ENCODE assay signal across 9 cellular contexts in genomic region chr9:131419029-131419614, GRCh38. TPM values are rescaled to one million over a fixed set of nuclear protein-coding genes. Genes with fewer than 3 reads are reported as not detected.
DNase-seq lines count a peak whose midpoint lies in the region; ATAC-seq lines count a peak whose summit lies in the region.
"Had no signal": no experiment of that assay in that cellular context is flagged by ENCODE, and none has a peak within 500 bp of the region (broad histone marks: within the 10 kb centered on the region; RNA-seq: fewer than 3 reads in every experiment).

No MANE protein-coding gene starts in this region.

- no peak overlapping the region for H3K9ac ChIP-seq in subcutaneous abdominal adipose tissue (ENCODE audit: low read length in 5 of 5)

- no peaks in the 10 kb centered on the region for H3K27me3 Mint-ChIP-seq in activated T-cell treated with anti-CD3 and anti-CD28 coated beads, Interleukin-2, amount 50 U/mL, for 24 hours
- H3K27me3 Mint-ChIP-seq in activated T-helper 2 cell treated with anti-CD3 and anti-CD28 coated beads, Interferon-gamma antibody, Interleukin-2, Interleukin-4, amounts not matched to agents 10 μg/mL and 5 μg/mL and 100 μg/mL, durations not matched to agents 14 hours and 24 hours and 36 hours (ENCODE audit: low read depth), result no peaks in the 10 kb centered on the region

- H3K36me3 ChIP-seq in subcutaneous abdominal adipose tissue (ENCODE audit: control insufficient read depth in 5 of 5, insufficient read depth in 5 of 5, low read length in 5 of 5), result peaks cover 0 to 4% (median 0%) of the 10 kb centered on the region in 5 donors

- no peak for ATAC-seq in HG03439 (IDR thresholded peaks at IDR 0.05; ENCODE audit: unreplicated experiment)

- no peak overlapping the region for H3K4me3 ChIP-seq in subcutaneous abdominal adipose tissue (ENCODE audit: low read depth in 1 of 5, low read length in 5 of 5)

- peaks cover 90% of the 10 kb centered on the region for H3K4me1 Mint-ChIP-seq in activated T-cell treated with anti-CD3 and anti-CD28 coated beads, Interleukin-2, amount 50 U/mL, for 24 hours (ENCODE audit: low read depth)
- H3K4me1 Mint-ChIP-seq in activated T-helper 2 cell treated with anti-CD3 and anti-CD28 coated beads, Interferon-gamma antibody, Interleukin-2, Interleukin-4, amounts not matched to agents 10 μg/mL and 5 μg/mL and 100 μg/mL, durations not matched to agents 14 hours and 24 hours and 36 hours (ENCODE audit: low read depth), result peaks cover 76% of the 10 kb centered on the region

- no peaks in the 10 kb centered on the region for H3K9me3 Mint-ChIP-seq in activated T-cell treated with anti-CD3 and anti-CD28 coated beads, Interleukin-2, amount 50 U/mL, for 24 hours
- H3K9me3 Mint-ChIP-seq in activated T-helper 2 cell treated with anti-CD3 and anti-CD28 coated beads, Interferon-gamma antibody, Interleukin-2, Interleukin-4, amounts not matched to agents 10 μg/mL and 5 μg/mL and 100 μg/mL, durations not matched to agents 14 hours and 24 hours and 36 hours, result no peaks in the 10 kb centered on the region

- no peaks in the 10 kb centered on the region for H3K27me3 ChIP-seq in subcutaneous abdominal adipose tissue (ENCODE audit: control insufficient read depth in 5 of 5, insufficient read depth in 4 of 5, low read length in 5 of 5)

- H3K27ac ChIP-seq in subcutaneous abdominal adipose tissue (ENCODE audit: low read depth, low read length), result peak overlapping the region; percentile 63

- H3K9me3 ChIP-seq in subcutaneous abdominal adipose tissue (ENCODE audit: control insufficient read depth in 5 of 5, low read length in 5 of 5), result no peaks in the 10 kb centered on the region

- peaks cover 28 to 76% (median 71%) of the 10 kb centered on the region in 5 donors for H3K4me1 ChIP-seq in subcutaneous abdominal adipose tissue (ENCODE audit: control insufficient read depth in 5 of 5, insufficient read depth in 5 of 5, low read length in 5 of 5)

- H3K4me3 Mint-ChIP-seq in activated T-cell treated with anti-CD3 and anti-CD28 coated beads, Interleukin-2, amount 50 U/mL, for 24 hours, result peak overlapping the region; percentile 66
- H3K4me3 Mint-ChIP-seq in activated T-helper 2 cell treated with anti-CD3 and anti-CD28 coated beads, Interferon-gamma antibody, Interleukin-2, Interleukin-4, amounts not matched to agents 10 μg/mL and 5 μg/mL and 100 μg/mL, durations not matched to agents 14 hours and 24 hours and 36 hours (ENCODE audit: low read depth), result peak overlapping the region; percentile 74

- H3K27ac Mint-ChIP-seq in activated T-cell treated with anti-CD3 and anti-CD28 coated beads, Interleukin-2, amount 50 U/mL, for 24 hours, result peak overlapping the region; percentile 93
- peak overlapping the region; percentile 84 for H3K27ac Mint-ChIP-seq in activated T-helper 2 cell treated with anti-CD3 and anti-CD28 coated beads, Interferon-gamma antibody, Interleukin-2, Interleukin-4, amounts not matched to agents 10 μg/mL and 5 μg/mL and 100 μg/mL, durations not matched to agents 14 hours and 24 hours and 36 hours

- no peak for DNase-seq in activated T-cell treated with anti-CD3 and anti-CD28 coated beads, Interleukin-2, amount 50 U/mL, for 24 hours
- no peak for DNase-seq in activated T-cell treated with anti-CD3 and anti-CD28 coated beads, Interleukin-2, amount 50 U/mL, for 1 hour
- DNase-seq in activated T-helper 2 cell treated with anti-CD3 and anti-CD28 coated beads, Interferon-gamma antibody, Interleukin-2, Interleukin-4, amounts not matched to agents 10 μg/mL and 5 μg/mL and 100 μg/mL, durations not matched to agents 14 hours and 24 hours and 36 hours (ENCODE audit: low spot score), result no peak
- DNase-seq in medulla oblongata (ENCODE audit: extremely low spot score) (peak; percentile 20), NCI-H1105 (lab: John Stamatoyannopoulos, UW) (no peak)
- DNase-seq in stimulated activated CD4-positive, alpha-beta T cell treated with anti-CD3 and anti-CD28 coated beads, Interleukin-2, amount 100 ng/mL, for 24 hours, result no peak
- DNase-seq: SIG-M5 had no signal

- peaks cover 71% of the 10 kb centered on the region for H3K36me3 Mint-ChIP-seq in activated T-cell treated with anti-CD3 and anti-CD28 coated beads, Interleukin-2, amount 50 U/mL, for 24 hours (ENCODE audit: low read depth)
- H3K36me3 Mint-ChIP-seq in activated T-helper 2 cell treated with anti-CD3 and anti-CD28 coated beads, Interferon-gamma antibody, Interleukin-2, Interleukin-4, amounts not matched to agents 10 μg/mL and 5 μg/mL and 100 μg/mL, durations not matched to agents 14 hours and 24 hours and 36 hours (ENCODE audit: low read depth), result peaks cover 61% of the 10 kb centered on the region

- intact Hi-C loops in activated T-helper 2 cell treated with anti-CD3 and anti-CD28 coated beads, Interferon-gamma antibody, Interleukin-2, Interleukin-4, amounts not matched to agents 10 μg/mL and 5 μg/mL and 100 μg/mL, durations not matched to agents 14 hours and 24 hours and 36 hours (cut with micrococcal nuclease), result loop anchor here (2.0 to 10.0 kb wide), 2 partner anchors 20 to 64 kb away; no protein-coding TSS in a partner anchor

RNA-seq across cellular contexts. Expression of gene PRRC2B, which starts 25.2 kb away (rescaled TPM):
- 150 and 174 TPM in 2 replicates for total RNA-seq in activated T-helper 2 cell treated with anti-CD3 and anti-CD28 coated beads, Interferon-gamma antibody, Interleukin-2, Interleukin-4, amounts not matched to agents 10 μg/mL and 5 μg/mL and 100 μg/mL, durations not matched to agents 14 hours and 24 hours and 36 hours
